31 cellular contexts compared by ENCODE assay signal in the genomic region with DNA sequence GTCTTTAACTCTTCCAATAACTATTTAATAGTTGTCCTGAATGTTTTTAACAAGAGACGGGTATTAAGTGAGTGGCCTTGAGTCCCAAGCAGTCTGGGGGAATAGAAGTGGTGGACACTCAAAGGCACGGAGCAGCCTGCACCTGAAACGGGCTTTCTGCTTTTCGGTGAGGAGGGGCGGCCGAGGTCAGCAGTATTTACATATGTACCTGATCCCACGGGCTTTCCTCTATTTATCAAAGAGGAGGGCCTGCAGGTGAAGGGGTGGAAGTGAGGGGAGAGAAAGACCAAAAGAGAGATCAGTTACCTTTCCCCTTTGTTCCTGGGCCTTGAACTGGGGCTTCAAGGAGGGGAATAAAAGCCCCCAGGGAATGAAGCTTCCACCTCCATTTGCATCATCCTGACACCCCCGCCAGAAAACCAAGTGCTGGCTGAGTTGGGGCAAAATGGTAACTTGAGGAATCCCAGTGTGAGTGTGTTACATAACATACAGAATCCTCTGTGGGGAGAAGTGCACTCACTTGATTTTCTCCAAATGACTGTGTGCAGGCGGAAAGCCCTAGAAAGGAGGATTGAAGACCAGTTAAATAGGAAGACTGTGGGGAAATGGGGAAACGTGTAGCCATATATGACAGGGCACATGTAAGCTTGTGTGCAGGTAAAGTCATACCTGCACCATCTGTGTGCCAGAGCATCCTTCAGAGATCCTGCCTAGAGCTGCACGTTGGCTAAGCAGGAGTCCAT. TPM values are rescaled to one million over a fixed set of nuclear protein-coding genes. Genes with fewer than 3 reads are reported as not detected.
DNase-seq lines count a peak whose midpoint lies in the region; ATAC-seq and TF ChIP-seq lines count a peak whose summit lies in the region.
"Had no signal": no experiment of that assay in that cellular context is flagged by ENCODE, and none has a peak within 500 bp of the region (broad histone marks: within the 10 kb centered on the region; RNA-seq: fewer than 3 reads in every experiment).

No MANE protein-coding gene starts in this region.

- H3K36me3 ChIP-seq in iPS-20b (ENCODE audit: insufficient read depth, low read depth, low read length), result no peaks in the 10 kb centered on the region
- no peaks in the 10 kb centered on the region for H3K36me3 ChIP-seq in CD4-positive, alpha-beta memory T cell (ENCODE audit: insufficient read depth, low read length)
- no peaks in the 10 kb centered on the region for H3K36me3 ChIP-seq in left lung
- H3K36me3 ChIP-seq: cardiac muscle cell, SJCRH30 had no signal

- ATAC-seq in left lung (no peak), HG03045 (IDR thresholded peaks at IDR 0.05; ENCODE audit: unreplicated experiment) (no peak)
- no peak for ATAC-seq in activated naive CD8-positive, alpha-beta T cell treated with anti-CD3 and anti-CD28 coated beads, Interleukin-2, amount 50 U/mL, for 24 hours
- ATAC-seq: activated naive CD4-positive, alpha-beta T cell treated with anti-CD3 and anti-CD28 coated beads, Interleukin-2, amount 50 U/mL, for 72 hours; effector memory CD8-positive, alpha-beta T cell; esophagus mucosa; left colon had no signal

- intact Hi-C loops in CD4-positive, alpha-beta memory T cell (cut with micrococcal nuclease), result no loop called here
- intact Hi-C loops in left lung (cut with DNase I), result no loop called here

- H3K4me1 Mint-ChIP-seq in CD4-positive, alpha-beta memory T cell, result peaks cover 0 to 19% (median 3%) of the 10 kb centered on the region in 4 donors
- peaks cover 5% of the 10 kb centered on the region for H3K4me1 Mint-ChIP-seq in activated naive CD8-positive, alpha-beta T cell treated with anti-CD3 and anti-CD28 coated beads, Interleukin-2, amount 50 U/mL, for 24 hours

- no peak overlapping the region for H3K27ac Mint-ChIP-seq in CD4-positive, alpha-beta memory T cell
- no peak overlapping the region for H3K27ac Mint-ChIP-seq in activated naive CD8-positive, alpha-beta T cell treated with anti-CD3 and anti-CD28 coated beads, Interleukin-2, amount 50 U/mL, for 24 hours
- H3K27ac Mint-ChIP-seq: activated CD4-positive, alpha-beta T cell treated with anti-CD3 and anti-CD28 coated beads, Interleukin-2, amount 10 ng/mL, durations not matched to agents 24 days and 14 days; activated naive CD4-positive, alpha-beta T cell treated with anti-CD3 and anti-CD28 coated beads, Interleukin-2, amount 50 U/mL, for 72 hours; CD14-positive monocyte; effector memory CD8-positive, alpha-beta T cell; type B pancreatic cell had no signal

- CTCF ChIA-PET in CD4-positive, alpha-beta memory T cell (lab: Charles Lee; ENCODE audit: partially characterized antibody), result interaction anchor here (1.7 kb wide), 1 partner anchor 17 kb away, joined by 7 read pairs; no protein-coding TSS in a partner anchor

- POLR2A ChIA-PET in CD4-positive, alpha-beta memory T cell (lab: Charles Lee; ENCODE audit: partially characterized antibody), result no interaction called here

- H3K9me3 ChIP-seq in iPS-20b (ENCODE audit: insufficient read depth, low read depth, low read length) (no peaks in the 10 kb centered on the region; the same call in 1 of the 2 replicates), left lung (no peaks in the 10 kb centered on the region)
- no peaks in the 10 kb centered on the region for H3K9me3 ChIP-seq in CD4-positive, alpha-beta memory T cell (ENCODE audit: control insufficient read depth in 1 of 2, low read length in 2 of 2)
- H3K9me3 ChIP-seq: SJCRH30 had no signal

- TF ChIP-seq CTCF in left lung (IDR thresholded peaks at IDR 0.05), result no peak

- H3K4me1 ChIP-seq in iPS-20b (ENCODE audit: insufficient read depth, low read length), result peaks cover 9% of the 10 kb centered on the region; the same call in 1 of the 2 replicates
- no peaks in the 10 kb centered on the region for H3K4me1 ChIP-seq in CD4-positive, alpha-beta memory T cell (ENCODE audit: insufficient read depth, low read length)
- H3K4me1 ChIP-seq in left lung, result peaks cover 0 to 13% of the 10 kb centered on the region in 2 donors
- H3K4me1 ChIP-seq: SJCRH30 had no signal

- H3K27me3 Mint-ChIP-seq in CD4-positive, alpha-beta memory T cell, result peaks cover 57 to 61% of the 10 kb centered on the region in 2 donors
- peaks cover 88% of the 10 kb centered on the region for H3K27me3 Mint-ChIP-seq in activated naive CD8-positive, alpha-beta T cell treated with anti-CD3 and anti-CD28 coated beads, Interleukin-2, amount 50 U/mL, for 24 hours

- H3K27me3 ChIP-seq in iPS-20b (ENCODE audit: insufficient read depth, low read length), result peaks cover 100% of the 10 kb centered on the region
- peaks cover 50% of the 10 kb centered on the region for H3K27me3 ChIP-seq in CD4-positive, alpha-beta memory T cell (ENCODE audit: insufficient read depth, low read length)
- H3K27me3 ChIP-seq in left lung, result peaks cover 98 to 100% of the 10 kb centered on the region in 2 donors

- no peak overlapping the region for H3K4me3 Mint-ChIP-seq in CD4-positive, alpha-beta memory T cell
- H3K4me3 Mint-ChIP-seq in activated naive CD8-positive, alpha-beta T cell treated with anti-CD3 and anti-CD28 coated beads, Interleukin-2, amount 50 U/mL, for 24 hours, result no peak overlapping the region
- H3K4me3 Mint-ChIP-seq: activated CD4-positive, alpha-beta T cell treated with anti-CD3 and anti-CD28 coated beads, Interleukin-2, amount 10 ng/mL, durations not matched to agents 24 days and 14 days; effector memory CD8-positive, alpha-beta T cell; type B pancreatic cell had no signal

- peak overlapping the region; percentile 33; the same call in 1 of the 2 replicates for H3K4me3 ChIP-seq in iPS-20b (ENCODE audit: low read length)
- no peak overlapping the region for H3K4me3 ChIP-seq in CD4-positive, alpha-beta memory T cell (ENCODE audit: low read length in 2 of 2)
- no peak overlapping the region for H3K4me3 ChIP-seq in left lung
- H3K4me3 ChIP-seq: cardiac muscle cell, SJCRH30 had no signal

- no peaks in the 10 kb centered on the region for H3K36me3 Mint-ChIP-seq in CD4-positive, alpha-beta memory T cell
- peaks cover 4% of the 10 kb centered on the region for H3K36me3 Mint-ChIP-seq in activated naive CD8-positive, alpha-beta T cell treated with anti-CD3 and anti-CD28 coated beads, Interleukin-2, amount 50 U/mL, for 24 hours (ENCODE audit: low read depth)
- H3K36me3 Mint-ChIP-seq: type B pancreatic cell had no signal

- DNase-seq in Ammon's horn (ENCODE audit: low spot score) (peak; percentile 4), caudate nucleus (lab: John Stamatoyannopoulos, UW) (peak in 5 of 61 donors; percentile 20 to 62 (median 28)), pons (ENCODE audit: low spot score) (peak; percentile 13), left lung (no peak)
- DNase-seq in CD4-positive, alpha-beta memory T cell, result no peak
- no peak for DNase-seq in activated naive CD8-positive, alpha-beta T cell treated with anti-CD3 and anti-CD28 coated beads, Interleukin-2, amount 50 U/mL, for 24 hours
- DNase-seq: 8988T; activated CD4-positive, alpha-beta T cell treated with anti-CD3 and anti-CD28 coated beads, Interleukin-2, amount 10 ng/mL, durations not matched to agents 24 days and 14 days; activated CD8-positive, alpha-beta memory T cell treated with anti-CD3 and anti-CD28 coated beads for 24 hours; cortex of kidney; effector memory CD8-positive, alpha-beta T cell; GOT3; KG1; left colon; mesenchymal stem cell; NCI-H1092 treated with DMSO at 0.1 percent for 48 hours; NCI-H1694 treated with DMSO at 0.1 percent for 48 hours; NCI-H510A treated with DMSO at 0.1 percent for 48 hours; SJCRH30; stimulated activated CD4-positive, alpha-beta T cell treated with anti-CD3 and anti-CD28 coated beads, Interleukin-4, amount 100 ng/mL, for 24 hours had no signal

- H3K9ac ChIP-seq in iPS-20b (ENCODE audit: low read depth, low read length), result no peak overlapping the region

- H3K9me3 Mint-ChIP-seq in CD4-positive, alpha-beta memory T cell, result peaks cover 0 to 19% (median 11%) of the 10 kb centered on the region in 8 donors
- H3K9me3 Mint-ChIP-seq in activated naive CD8-positive, alpha-beta T cell treated with anti-CD3 and anti-CD28 coated beads, Interleukin-2, amount 50 U/mL, for 24 hours, result peaks cover 5% of the 10 kb centered on the region
- H3K9me3 Mint-ChIP-seq: activated CD4-positive, alpha-beta T cell treated with anti-CD3 and anti-CD28 coated beads, Interleukin-2, amount 10 ng/mL, durations not matched to agents 24 days and 14 days; activated naive CD4-positive, alpha-beta T cell treated with anti-CD3 and anti-CD28 coated beads, Interleukin-2, amount 50 U/mL, for 72 hours; type B pancreatic cell had no signal

- H3K27ac ChIP-seq in caudate nucleus (ENCODE audit: low read depth, low read length), result peak overlapping the region; percentile 93
- no peak overlapping the region for H3K27ac ChIP-seq in iPS-20b (ENCODE audit: low read length)
- H3K27ac ChIP-seq in CD4-positive, alpha-beta memory T cell (ENCODE audit: low read depth, low read length), result no peak overlapping the region
- no peak overlapping the region for H3K27ac ChIP-seq in left lung
- H3K27ac ChIP-seq: cardiac muscle cell, HL-60, SJCRH30 had no signal

RNA-seq across cellular contexts. Expression of a gene that starts 12.4 kb away (rescaled TPM):
- not detected for total RNA-seq in CD4-positive, alpha-beta memory T cell
- not detected for polyA plus RNA-seq in CD4-positive, alpha-beta memory T cell
- total RNA-seq in left lung, result not detected
- total RNA-seq: activated CD4-positive, alpha-beta T cell treated with anti-CD3 and anti-CD28 coated beads, Interleukin-2, amount 10 ng/mL, durations not matched to agents 24 days and 14 days; activated naive CD4-positive, alpha-beta T cell treated with anti-CD3 and anti-CD28 coated beads, Interleukin-2, amount 50 U/mL, for 72 hours; cardiac muscle cell; esophagus mucosa; fibroblast of villous mesenchyme; MCF 10A; RPMI7951 had no signal
- polyA plus RNA-seq: cardiac muscle cell, CD14-positive monocyte had no signal

Comparison
In these comparisons a context has a peak if more than half of its experiments do, and no peak if none do; other contexts are left out.
1. DNase-seq: peak in Ammon's horn (single experiment) and pons (single experiment); none in CD4-positive, alpha-beta memory T cell (0 of 5), left lung (0 of 2) and activated naive CD8-positive, alpha-beta T cell treated with anti-CD3 and anti-CD28 coated beads, Interleukin-2, amount 50 U/mL, for 24 hours (single experiment).